In the genomic region with DNA sequence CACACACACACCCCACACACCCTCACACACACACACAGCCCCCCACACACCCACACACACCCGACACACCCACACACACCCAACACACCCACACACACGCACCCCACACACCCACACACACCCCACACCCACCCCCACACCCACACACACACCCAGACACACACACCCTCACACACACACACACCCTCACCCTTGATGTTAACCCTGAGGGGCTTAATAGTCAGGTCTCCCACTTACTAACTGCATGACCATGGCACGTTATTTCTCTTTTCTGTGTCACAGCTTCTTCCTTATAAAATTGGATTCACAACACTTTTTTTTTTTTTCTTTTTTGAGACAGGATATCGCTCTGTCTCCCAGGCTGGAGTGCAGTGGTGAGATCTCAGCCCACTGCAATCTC, we compare ENCODE assay signal across 2 cellular contexts.
A peak's percentile ranks its signal among the peaks of the same experiment; 100 is the strongest.
TF ChIP-seq lines count a peak whose summit lies in the region.

No MANE protein-coding gene starts in this region.

TF ChIP-seq in HEK293, 187 proteins besides CTCF, POLR2A, EP300 and RAD21:
- peak; percentile 85 for TF ChIP-seq KLF1 (tag by site-specific recombination; IDR thresholded peaks at IDR 0.05)
- TF ChIP-seq KLF8 (tag by site-specific recombination; IDR thresholded peaks at IDR 0.05) = peak; percentile 25; the same call in 1 of the 2 replicates
- TF ChIP-seq EGR2 (tag by site-specific recombination; IDR thresholded peaks at IDR 0.05; ENCODE audit: low read depth) = peak; percentile 30; the same call in 1 of the 2 replicates
- no peak for TF ChIP-seq ZBTB21 (tag by site-specific recombination; IDR thresholded peaks at IDR 0.05)
- TF ChIP-seq ZNF23 (tag by site-specific recombination; IDR thresholded peaks at IDR 0.05; ENCODE audit: borderline replicate concordance) = no peak
- peak; percentile 18; the same call in 1 of the 2 replicates for TF ChIP-seq ZFHX2 (tag by site-specific recombination; conservative IDR thresholded peaks at IDR 0.05)

TF ChIP-seq in K562, 482 proteins besides CTCF, POLR2A, EP300 and RAD21:
- TF ChIP-seq ZNF354B (CRISPR knock-in tag; IDR thresholded peaks at IDR 0.05) (no peak), SMARCC2 (IDR thresholded peaks at IDR 0.05; ENCODE audit: low read depth) (no peak), PTTG1 (tag; IDR thresholded peaks at IDR 0.05; ENCODE audit: low read depth) (no peak), SIRT6 (IDR thresholded peaks at IDR 0.05; ENCODE audit: low read depth, low read length) (no peak), ZNF586 (CRISPR knock-in tag; conservative IDR thresholded peaks at IDR 0.05) (no peak), EGR1 (conservative IDR thresholded peaks at IDR 0.05) (peak; percentile 63)
- TF ChIP-seq, protein P1, sequence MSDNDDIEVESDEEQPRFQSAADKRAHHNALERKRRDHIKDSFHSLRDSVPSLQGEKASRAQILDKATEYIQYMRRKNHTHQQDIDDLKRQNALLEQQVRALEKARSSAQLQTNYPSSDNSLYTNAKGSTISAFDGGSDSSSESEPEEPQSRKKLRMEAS (CRISPR knock-in tag; IDR thresholded peaks at IDR 0.05) = no peak
